ENCODE assay signal across 27 cellular contexts in the genomic region with DNA sequence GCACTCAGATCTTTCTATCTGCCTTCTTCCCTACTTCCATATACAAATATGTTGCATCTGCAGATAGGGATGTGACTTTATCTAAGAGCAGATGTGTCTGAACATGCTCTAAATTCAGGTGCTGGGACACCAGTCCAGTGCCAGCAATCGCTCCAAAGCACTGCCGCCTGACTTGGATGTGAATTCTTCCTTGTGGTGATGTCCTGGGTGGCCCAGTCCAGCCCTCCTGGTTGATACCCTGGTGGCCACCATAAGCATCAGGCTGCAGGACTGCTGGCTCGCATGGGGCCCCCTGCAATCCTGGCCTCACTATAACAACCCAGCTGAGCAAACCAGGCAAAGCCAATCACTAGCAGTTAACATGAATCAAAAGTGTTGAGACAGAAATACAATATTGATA.
"Had no signal": no experiment of that assay in that cellular context is flagged by ENCODE, and none has a peak within 500 bp of the region (broad histone marks: within the 10 kb centered on the region; RNA-seq: fewer than 3 reads in every experiment).

No MANE protein-coding gene starts in this region.

- H3K4me1 ChIP-seq: ascending aorta, breast epithelium, SJSA1 had no signal

- H3K27ac ChIP-seq: ascending aorta, breast epithelium, SJSA1 had no signal

- DNase-seq: activated B cell treated with CpG ODN at 0.5 μM for 24 hours; activated CD4-positive, alpha-beta T cell treated with anti-CD3 and anti-CD28 coated beads for 4 hours; activated CD4-positive, alpha-beta T cell treated with anti-CD3 and anti-CD28 coated beads, Interleukin-2, amount 50 U/mL, for 4 hours; activated CD4-positive, CD25-positive, alpha-beta regulatory T cell treated with anti-CD3 and anti-CD28 coated beads, Interleukin-2, amount 50 U/mL, for 72 hours; activated CD8-positive, alpha-beta T cell treated with anti-CD3 and anti-CD28 coated beads for 36 hours; activated effector memory CD4-positive, alpha-beta T cell treated with anti-CD3 and anti-CD28 coated beads, Interleukin-2, amount 50 U/mL, for 16 hours; activated naive CD4-positive, alpha-beta T cell; activated naive CD4-positive, alpha-beta T cell treated with anti-CD3 and anti-CD28 coated beads, Interleukin-2, amount 50 U/mL, for 16 hours; activated naive CD8-positive, alpha-beta T cell treated with anti-CD3 and anti-CD28 coated beads for 36 hours; activated T-cell treated with anti-CD3 and anti-CD28 coated beads, Interleukin-2, amount 50 U/mL, for 1 hour; activated T-cell treated with anti-CD3 and anti-CD28 coated beads, Interleukin-2, amount 50 U/mL, for 72 hours; amygdala; IMR-90; NCI-H1092 treated with DMSO at 0.1 percent for 48 hours; NCI-H1417; NCI-H146; NCI-H187; NCI-H2081; SHP77 treated with DMSO at 0.1 percent for 48 hours; SK-N-SH had no signal

- H3K4me3 ChIP-seq: ascending aorta, breast epithelium, K562, SJSA1 had no signal

- H3K9me3 ChIP-seq: ascending aorta, breast epithelium, SJSA1, SK-N-SH had no signal

- FAIRE-seq: K562, TTC549 had no signal

- ATAC-seq: activated CD8-positive, alpha-beta T cell treated with anti-CD3 and anti-CD28 coated beads for 36 hours; activated T-cell treated with anti-CD3 and anti-CD28 coated beads, Interleukin-2, amount 50 U/mL, for 72 hours; activated T-helper 17 cell treated with anti-CD3 and anti-CD28 coated beads, Interleukin-2, amount 50 U/mL, for 72 hours; K562; Panc1 had no signal

- H3K36me3 ChIP-seq: ascending aorta, breast epithelium, SJSA1 had no signal

- H3K27me3 ChIP-seq: ascending aorta, breast epithelium, SJSA1 had no signal
